Comparison of ENCODE assay signal across 17 cellular contexts in the genomic region with DNA sequence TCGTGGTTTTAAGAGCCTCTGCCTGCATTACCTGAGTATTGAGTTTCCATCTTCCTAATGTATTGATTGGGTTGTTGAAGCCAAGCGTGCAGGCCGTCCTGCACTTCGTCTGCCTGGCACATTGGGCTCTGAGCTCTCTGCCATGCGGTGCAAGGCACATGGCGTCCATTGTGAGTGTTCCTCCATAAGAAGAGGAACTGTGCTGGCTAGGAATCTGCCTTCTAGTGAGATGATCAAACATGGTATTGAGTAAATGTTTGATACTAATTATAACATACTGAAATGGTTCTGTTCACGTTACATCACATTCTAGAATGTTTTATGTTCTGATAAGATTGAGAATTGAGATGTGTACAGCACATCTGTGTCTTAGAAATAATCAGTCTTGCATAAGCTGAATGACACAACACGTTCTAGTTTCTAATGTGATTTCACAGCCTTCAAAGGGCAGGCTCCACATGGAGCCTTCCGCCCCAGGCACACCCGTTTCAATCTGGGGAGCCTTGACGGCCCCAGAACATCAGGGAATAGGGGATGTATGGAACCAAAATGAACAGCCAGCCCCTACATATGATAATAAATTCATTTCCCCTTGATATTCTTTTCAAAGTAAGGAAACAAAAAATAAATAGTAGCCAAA. TPM values are rescaled to one million over a fixed set of nuclear protein-coding genes. Genes with fewer than 3 reads are reported as not detected.
DNase-seq lines count a peak whose midpoint lies in the region; ATAC-seq and TF ChIP-seq lines count a peak whose summit lies in the region.
"Had no signal": no experiment of that assay in that cellular context is flagged by ENCODE, and none has a peak within 500 bp of the region (broad histone marks: within the 10 kb centered on the region; RNA-seq: fewer than 3 reads in every experiment).

No MANE protein-coding gene starts in this region.

- no peaks in the 10 kb centered on the region for H3K9me3 ChIP-seq in stomach smooth muscle (ENCODE audit: control insufficient read depth in 2 of 2, low read length in 2 of 2)
- H3K9me3 ChIP-seq in prostate gland: no peaks in the 10 kb centered on the region
- H3K9me3 ChIP-seq: MG63, testis had no signal

- peaks cover 3 to 7% of the 10 kb centered on the region in 2 donors for H3K36me3 ChIP-seq in stomach smooth muscle (ENCODE audit: control insufficient read depth in 2 of 2, insufficient read depth in 2 of 2, low read length in 2 of 2)
- H3K36me3 ChIP-seq in prostate gland: no peaks in the 10 kb centered on the region

- H3K27me3 Mint-ChIP-seq in T-helper 1 cell treated with Interleukin-12 subunit alpha and Interleukin-12 subunit beta and Interleukin-4 antibody, amounts not matched to agents 30 μg/mL and 1 μg/mL, for 36 hours (ENCODE audit: low read depth): no peaks in the 10 kb centered on the region
- H3K27me3 Mint-ChIP-seq in endothelial cell (ENCODE audit: unreplicated experiment): peaks cover 3% of the 10 kb centered on the region
- H3K27me3 Mint-ChIP-seq: T-cell had no signal

- no peak overlapping the region for H3K4me3 Mint-ChIP-seq in T-helper 1 cell treated with Interleukin-12 subunit alpha and Interleukin-12 subunit beta and Interleukin-4 antibody, amounts not matched to agents 30 μg/mL and 1 μg/mL, for 36 hours
- no peak overlapping the region for H3K4me3 Mint-ChIP-seq in endothelial cell (ENCODE audit: unreplicated experiment)
- H3K4me3 Mint-ChIP-seq: T-cell had no signal

- DNase-seq in T-helper 1 cell: no peak
- DNase-seq in SIG-M5 (lab: John Stamatoyannopoulos, UW): peak; percentile 45
- DNase-seq in endothelial cell (ENCODE audit: low spot score): no peak
- DNase-seq in prostate gland (ENCODE audit: low spot score): no peak
- DNase-seq in pons (ENCODE audit: low spot score): no peak
- DNase-seq: effector CD8-positive, alpha-beta T cell; GM23248; MG63; NCI-H2081 treated with DMSO at 0.1 percent for 48 hours; NCI-H748 treated with DMSO at 0.1 percent for 48 hours; T-cell; testis had no signal

- 77% methylated on average over 11 of the region's 11 CpGs for WGBS in prostate gland

- peaks cover 35% of the 10 kb centered on the region for H3K4me1 Mint-ChIP-seq in T-helper 1 cell treated with Interleukin-12 subunit alpha and Interleukin-12 subunit beta and Interleukin-4 antibody, amounts not matched to agents 30 μg/mL and 1 μg/mL, for 36 hours (ENCODE audit: low read depth)
- peaks cover 14% of the 10 kb centered on the region for H3K4me1 Mint-ChIP-seq in endothelial cell (ENCODE audit: unreplicated experiment)

- no peak overlapping the region for H3K4me3 ChIP-seq in stomach smooth muscle (ENCODE audit: low read length in 2 of 2)
- H3K4me3 ChIP-seq in prostate gland: no peak overlapping the region
- H3K4me3 ChIP-seq: GM23248, MG63, testis had no signal

- no peaks in the 10 kb centered on the region for H3K9me3 Mint-ChIP-seq in T-helper 1 cell treated with Interleukin-12 subunit alpha and Interleukin-12 subunit beta and Interleukin-4 antibody, amounts not matched to agents 30 μg/mL and 1 μg/mL, for 36 hours
- no peaks in the 10 kb centered on the region for H3K9me3 Mint-ChIP-seq in endothelial cell (ENCODE audit: unreplicated experiment)
- H3K9me3 Mint-ChIP-seq: T-cell had no signal

- no peak for ATAC-seq in GM19467 (IDR thresholded peaks at IDR 0.05; ENCODE audit: unreplicated experiment)
- ATAC-seq: T-cell had no signal

- peaks cover 31% of the 10 kb centered on the region for H3K36me3 Mint-ChIP-seq in T-helper 1 cell treated with Interleukin-12 subunit alpha and Interleukin-12 subunit beta and Interleukin-4 antibody, amounts not matched to agents 30 μg/mL and 1 μg/mL, for 36 hours (ENCODE audit: low read depth)
- H3K36me3 Mint-ChIP-seq in endothelial cell (ENCODE audit: low read depth, unreplicated experiment): peaks cover 10% of the 10 kb centered on the region

- peak overlapping the region; percentile 21 for H3K27ac Mint-ChIP-seq in T-helper 1 cell treated with Interleukin-12 subunit alpha and Interleukin-12 subunit beta and Interleukin-4 antibody, amounts not matched to agents 30 μg/mL and 1 μg/mL, for 36 hours
- H3K27ac Mint-ChIP-seq in endothelial cell (ENCODE audit: unreplicated experiment): peak overlapping the region; percentile 20
- H3K27ac Mint-ChIP-seq: T-cell had no signal

- TF ChIP-seq POLR2A in prostate gland (IDR thresholded peaks at IDR 0.05): no peak

- H3K27me3 ChIP-seq in stomach smooth muscle (ENCODE audit: control insufficient read depth in 1 of 2, insufficient read depth in 2 of 2, low read length in 2 of 2) (no peaks in the 10 kb centered on the region), prostate gland (replicated peaks; ENCODE audit: insufficient read depth) (no peaks in the 10 kb centered on the region)
- H3K27me3 ChIP-seq: MG63, testis had no signal

- H3K4me1 ChIP-seq in stomach smooth muscle (ENCODE audit: control insufficient read depth, insufficient read depth, low read length): peaks cover 31% of the 10 kb centered on the region
- peaks cover 8% of the 10 kb centered on the region for H3K4me1 ChIP-seq in prostate gland (replicated peaks)
- H3K4me1 ChIP-seq: testis had no signal

- intact Hi-C loops in prostate gland (cut with DNase I): loop anchor here (10.0 kb wide), 1 partner anchor 342 kb away; no protein-coding TSS in a partner anchor

- peak overlapping the region; percentile 31 for H3K27ac ChIP-seq in stomach smooth muscle (ENCODE audit: low read length)
- H3K27ac ChIP-seq in prostate gland: no peak overlapping the region
- H3K27ac ChIP-seq: 22Rv1, C4-2B, GM23248, testis had no signal

- H3K9ac ChIP-seq in stomach smooth muscle (ENCODE audit: low read length in 2 of 2): no peak overlapping the region
- H3K9ac ChIP-seq: GM23248 had no signal

- TF ChIP-seq CTCF in endothelial cell (IDR thresholded peaks at IDR 0.05; ENCODE audit: unreplicated experiment): no peak
- TF ChIP-seq CTCF in prostate gland (IDR thresholded peaks at IDR 0.05): no peak

RNA-seq across cellular contexts. Expression of a gene that starts 42.9 kb away (rescaled TPM):
- total RNA-seq in endothelial cell (ENCODE audit: unreplicated experiment): 81.2 TPM
- 10 to 100 TPM; 57.4 to 95.7 TPM for total RNA-seq in prostate gland
